11 cellular contexts compared by ENCODE assay signal in genomic region chr21:33686386-33686785, GRCh38. TPM values are rescaled to one million over a fixed set of nuclear protein-coding genes. Genes with fewer than 3 reads are reported as not detected.
A peak's percentile ranks its signal among the peaks of the same experiment; 100 is the strongest.
DNase-seq lines count a peak whose midpoint lies in the region; ATAC-seq and TF ChIP-seq lines count a peak whose summit lies in the region.
"Had no signal": no experiment of that assay in that cellular context is flagged by ENCODE, and none has a peak within 500 bp of the region (broad histone marks: within the 10 kb centered on the region; RNA-seq: fewer than 3 reads in every experiment).

No MANE protein-coding gene starts in this region.

- H3K36me3 ChIP-seq in subcutaneous abdominal adipose tissue (ENCODE audit: control insufficient read depth in 5 of 5, insufficient read depth in 5 of 5, low read length in 5 of 5), result no peaks in the 10 kb centered on the region

- TF ChIP-seq CTCF in glutamatergic neuron (IDR thresholded peaks at IDR 0.05; ENCODE audit: partially characterized antibody, unreplicated experiment), result no peak
- no peak for TF ChIP-seq CTCF in RWPE1 (conservative IDR thresholded peaks at IDR 0.05; ENCODE audit: low read depth)

- no peak overlapping the region for H3K4me3 ChIP-seq in subcutaneous abdominal adipose tissue (ENCODE audit: low read depth in 1 of 5, low read length in 5 of 5)

- no peaks in the 10 kb centered on the region for H3K9me3 ChIP-seq in subcutaneous abdominal adipose tissue (ENCODE audit: control insufficient read depth in 5 of 5, low read length in 5 of 5)

- peaks cover 42% of the 10 kb centered on the region for H3K4me1 Mint-ChIP-seq in glutamatergic neuron (ENCODE audit: low read depth, unreplicated experiment)

- no peaks in the 10 kb centered on the region for H3K36me3 Mint-ChIP-seq in glutamatergic neuron (ENCODE audit: unreplicated experiment)

- H3K4me1 ChIP-seq in subcutaneous abdominal adipose tissue (ENCODE audit: control insufficient read depth in 5 of 5, insufficient read depth in 5 of 5, low read length in 5 of 5), result peaks cover 2 to 65% (median 53%) of the 10 kb centered on the region in 5 donors

- peak overlapping the region; percentile 68 for H3K27ac Mint-ChIP-seq in glutamatergic neuron (ENCODE audit: unreplicated experiment)

- H3K27me3 ChIP-seq in subcutaneous abdominal adipose tissue (ENCODE audit: control insufficient read depth in 5 of 5, insufficient read depth in 4 of 5, low read length in 5 of 5), result no peaks in the 10 kb centered on the region

- CTCF ChIA-PET in RWPE1 (lab: Yijun Ruan, JAX), result interaction anchor here (0.6 kb wide), 2 partner anchors 24 to 73 kb away, joined by 3 to 5 read pairs; no protein-coding TSS in a partner anchor

- peak overlapping the region; percentile 42 for H3K4me3 Mint-ChIP-seq in glutamatergic neuron (ENCODE audit: unreplicated experiment)

- DNase-seq in Right ventricle myocardium superior, result no peak
- no peak for DNase-seq in cardiac septum (ENCODE audit: low spot score)
- DNase-seq in NCI-H69 (lab: John Stamatoyannopoulos, UW), result peak; percentile 45
- no peak for DNase-seq in glutamatergic neuron
- no peak for DNase-seq in DMS114 treated with DMSO at 0.1 percent for 48 hours (lab: John Stamatoyannopoulos, UW; ENCODE audit: unreplicated experiment)
- DNase-seq in NOMO-1 treated with dmso at 0.1 percent for 144 hours (lab: John Stamatoyannopoulos, UW; ENCODE audit: unreplicated experiment), result no peak
- no peak for DNase-seq in RWPE1 (ENCODE audit: low spot score)
- DNase-seq: cortex of kidney, NCI-H1694, T-helper 1 cell had no signal

- intact Hi-C loops in Right ventricle myocardium superior (cut with DNase I), result no loop called here
- intact Hi-C loops in cardiac septum (cut with DNase I), result no loop called here

- no peaks in the 10 kb centered on the region for H3K27me3 Mint-ChIP-seq in glutamatergic neuron (ENCODE audit: unreplicated experiment)

- no peaks in the 10 kb centered on the region for H3K9me3 Mint-ChIP-seq in glutamatergic neuron (ENCODE audit: unreplicated experiment)

- H3K27ac ChIP-seq in subcutaneous abdominal adipose tissue (ENCODE audit: low read depth, low read length) (peak overlapping the region; percentile 77), RWPE1 (no peak overlapping the region)

- ATAC-seq in Right ventricle myocardium superior (ENCODE audit: poor library complexity), result peak; percentile 36

- H3K9ac ChIP-seq in subcutaneous abdominal adipose tissue (ENCODE audit: low read length in 5 of 5), result no peak overlapping the region

- POLR2A ChIA-PET in RWPE1 (lab: Yijun Ruan, JAX; ENCODE audit: low non-redundant PET), result no interaction called here

RNA-seq across cellular contexts. Expression of gene ITSN1, which starts 44.1 kb away (rescaled TPM):
- total RNA-seq in Right ventricle myocardium superior (41.8 TPM), cardiac septum (25.5 TPM), glutamatergic neuron (ENCODE audit: unreplicated experiment) (89.1 TPM)

RNA-seq across cellular contexts. Expression of gene CRYZL1, which starts 44.8 kb away (rescaled TPM):
- total RNA-seq in Right ventricle myocardium superior (24.7 TPM), cardiac septum (23.0 TPM), glutamatergic neuron (ENCODE audit: unreplicated experiment) (50.3 TPM)
